ENCODE assay signal across 8 cellular contexts in the genomic region with DNA sequence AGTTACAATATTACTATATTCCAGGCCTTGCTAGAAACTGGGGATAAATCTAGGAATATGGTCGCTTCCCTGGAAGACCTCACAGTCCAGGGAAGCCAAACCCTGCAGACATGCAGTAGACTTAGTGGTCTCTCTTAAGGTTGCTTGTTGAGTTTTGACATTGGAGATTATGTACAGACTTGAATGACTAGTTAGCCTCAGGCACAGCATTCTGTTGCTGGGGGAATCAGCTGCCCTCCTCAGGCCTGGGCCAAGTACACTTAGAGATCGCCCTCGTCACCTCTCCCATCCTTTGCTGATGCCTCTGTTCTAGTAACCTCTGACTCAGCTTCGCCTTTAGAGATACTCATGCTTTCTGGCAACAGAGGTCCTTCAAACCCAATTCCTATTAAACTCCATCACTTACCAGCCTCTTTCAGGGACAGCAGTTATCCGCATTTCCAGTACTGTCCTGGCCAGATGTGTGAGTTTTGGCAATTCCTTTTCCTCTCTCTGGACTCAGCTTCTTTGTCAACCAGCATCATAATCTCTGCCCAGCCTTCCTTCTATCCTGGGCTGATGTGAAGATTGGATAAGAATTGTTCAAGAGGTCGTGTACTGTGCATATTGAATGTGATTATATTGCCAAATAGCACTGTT. TPM values are rescaled to one million over a fixed set of nuclear protein-coding genes. Genes with fewer than 3 reads are reported as not detected.
DNase-seq lines count a peak whose midpoint lies in the region; ATAC-seq, FAIRE-seq and TF ChIP-seq lines count a peak whose summit lies in the region.

No MANE protein-coding gene starts in this region.

- POLR2A ChIA-PET in activated B cell treated with CpG ODN at 0.5 μM for 24 hours (lab: Charles Lee) = interaction anchor here (0.7 to 3.1 kb wide), 13 partner anchors 11 to 185 kb away, joined by 3 to 34 read pairs (median 7); partner anchors contain the start of genes INPPL1, LAMTOR1, RNF121 and XNDC1N

- no peaks in the 10 kb centered on the region for H3K27me3 Mint-ChIP-seq in T-helper 1 cell treated with Interleukin-12 subunit alpha and Interleukin-12 subunit beta and Interleukin-4 antibody, amounts not matched to agents 30 μg/mL and 1 μg/mL, for 36 hours (ENCODE audit: low read depth)
- peaks cover 16% of the 10 kb centered on the region for H3K27me3 Mint-ChIP-seq in activated B cell treated with CpG ODN at 0.5 μM for 24 hours

- H3K9me3 Mint-ChIP-seq in T-helper 1 cell treated with Interleukin-12 subunit alpha and Interleukin-12 subunit beta and Interleukin-4 antibody, amounts not matched to agents 30 μg/mL and 1 μg/mL, for 36 hours = peaks cover 5% of the 10 kb centered on the region
- no peaks in the 10 kb centered on the region for H3K9me3 Mint-ChIP-seq in activated B cell treated with CpG ODN at 0.5 μM for 24 hours

- peak overlapping the region; percentile 96 for H3K9ac ChIP-seq in iPS-18a (ENCODE audit: low read length)

- peak overlapping the region; percentile 98 for H3K27ac Mint-ChIP-seq in T-helper 1 cell treated with Interleukin-12 subunit alpha and Interleukin-12 subunit beta and Interleukin-4 antibody, amounts not matched to agents 30 μg/mL and 1 μg/mL, for 36 hours
- peak overlapping the region; percentile 100 for H3K27ac Mint-ChIP-seq in activated B cell treated with CpG ODN at 0.5 μM for 24 hours

- peak overlapping the region; percentile 97 for H3K27ac ChIP-seq in iPS-18a (ENCODE audit: low read length)

- ATAC-seq in activated B cell treated with CpG ODN at 0.5 μM for 24 hours (ENCODE audit: low read depth) (no peak), HG03159 (IDR thresholded peaks at IDR 0.05; ENCODE audit: unreplicated experiment) (no peak)

- peak overlapping the region; percentile 83 for H3K4me3 ChIP-seq in iPS-18a (ENCODE audit: low read length)

- H3K9me3 ChIP-seq in iPS-18a (ENCODE audit: control insufficient read depth, low read depth, low read length) = no peaks in the 10 kb centered on the region

- TF ChIP-seq CTCF in activated B cell treated with CpG ODN at 0.5 μM for 24 hours (IDR thresholded peaks at IDR 0.05) = no peak
- TF ChIP-seq CTCF in D721Med (IDR thresholded peaks at IDR 0.05; ENCODE audit: insufficient read depth, missing control alignments) = no peak

- H3K4me3 Mint-ChIP-seq in T-helper 1 cell treated with Interleukin-12 subunit alpha and Interleukin-12 subunit beta and Interleukin-4 antibody, amounts not matched to agents 30 μg/mL and 1 μg/mL, for 36 hours = peak overlapping the region; percentile 92
- H3K4me3 Mint-ChIP-seq in activated B cell treated with CpG ODN at 0.5 μM for 24 hours = peak overlapping the region; percentile 97

- DNase-seq in T-helper 1 cell (no peak), activated B cell treated with CpG ODN at 0.5 μM for 24 hours (no peak), superior temporal gyrus (ENCODE audit: extremely low spot score) (peak; percentile 20), 8988T (no peak), D721Med (ENCODE audit: insufficient read length, low spot score) (no peak)

- H3K27me3 ChIP-seq in iPS-18a (ENCODE audit: control insufficient read depth, insufficient read depth, low read length) = peaks cover 39% of the 10 kb centered on the region

- CTCF ChIA-PET in activated B cell treated with CpG ODN at 0.5 μM for 24 hours (lab: Charles Lee) = interaction anchor here (1.2 to 1.3 kb wide), 2 partner anchors 31 to 73 kb away, joined by 3 to 4 read pairs; no protein-coding TSS in a partner anchor

- peaks cover 4% of the 10 kb centered on the region for H3K36me3 Mint-ChIP-seq in T-helper 1 cell treated with Interleukin-12 subunit alpha and Interleukin-12 subunit beta and Interleukin-4 antibody, amounts not matched to agents 30 μg/mL and 1 μg/mL, for 36 hours (ENCODE audit: low read depth)
- H3K36me3 Mint-ChIP-seq in activated B cell treated with CpG ODN at 0.5 μM for 24 hours (ENCODE audit: low read depth) = peaks cover 18% of the 10 kb centered on the region

- H3K36me3 ChIP-seq in iPS-18a (ENCODE audit: control insufficient read depth, low read depth, low read length) = no peaks in the 10 kb centered on the region

- H3K4me1 ChIP-seq in iPS-18a (ENCODE audit: control insufficient read depth, low read depth, low read length) = peaks cover 9% of the 10 kb centered on the region

- no peak for FAIRE-seq in D721Med (lab: Jason Lieb, UNC)

- intact Hi-C loops in activated B cell treated with CpG ODN at 0.5 μM for 24 hours (cut with micrococcal nuclease) = loop anchor here (2.0 to 5.0 kb wide), 2 partner anchors 72 to 319 kb away; partner anchors contain the start of gene CLPB

- H3K4me1 Mint-ChIP-seq in T-helper 1 cell treated with Interleukin-12 subunit alpha and Interleukin-12 subunit beta and Interleukin-4 antibody, amounts not matched to agents 30 μg/mL and 1 μg/mL, for 36 hours (ENCODE audit: low read depth) = peaks cover 18% of the 10 kb centered on the region
- peaks cover 25% of the 10 kb centered on the region for H3K4me1 Mint-ChIP-seq in activated B cell treated with CpG ODN at 0.5 μM for 24 hours

RNA-seq across cellular contexts. Expression of gene ANAPC15, which starts 0.8 kb away (rescaled TPM):
- total RNA-seq in activated B cell treated with CpG ODN at 0.5 μM for 24 hours = 44.4 and 56.3 TPM in 2 replicates

RNA-seq across cellular contexts. Expression of gene TOMT, which starts 7.6 kb away (rescaled TPM):
- total RNA-seq in activated B cell treated with CpG ODN at 0.5 μM for 24 hours = not detected in 2 replicates

RNA-seq across cellular contexts. Expression of gene LAMTOR1, which starts 10.2 kb away (rescaled TPM):
- total RNA-seq in activated B cell treated with CpG ODN at 0.5 μM for 24 hours = 87.2 and 87.6 TPM in 2 replicates

RNA-seq across cellular contexts. Expression of gene FOLR3, which starts 22.2 kb away (rescaled TPM):
- not detected in 2 replicates for total RNA-seq in activated B cell treated with CpG ODN at 0.5 μM for 24 hours

RNA-seq across cellular contexts. Expression of gene LRRC51, which starts 32.6 kb away (rescaled TPM):
- 4.1 and 4.5 TPM in 2 replicates for total RNA-seq in activated B cell treated with CpG ODN at 0.5 μM for 24 hours
